In genomic region chr21:33286076-33286475, GRCh38 we compare ENCODE assay signal across 13 cellular contexts. TPM values are rescaled to one million over a fixed set of nuclear protein-coding genes. Genes with fewer than 3 reads are reported as not detected.
DNase-seq lines count a peak whose midpoint lies in the region; ATAC-seq and TF ChIP-seq lines count a peak whose summit lies in the region.
"Had no signal": no experiment of that assay in that cellular context is flagged by ENCODE, and none has a peak within 500 bp of the region (broad histone marks: within the 10 kb centered on the region; RNA-seq: fewer than 3 reads in every experiment).

No MANE protein-coding gene starts in this region.

- intact Hi-C loops in MCF 10A (cut with micrococcal nuclease): loop anchor here (2.0 kb wide), 1 partner anchor 39 kb away; the partner anchor contains the start of gene IFNAR1
- intact Hi-C loops in mammary epithelial cell (cut with micrococcal nuclease): no loop called here
- intact Hi-C loops in vagina (cut with DNase I): no loop called here

- H3K79me1 ChIP-seq in neuronal stem cell (ENCODE audit: low read depth, low read length): peaks cover 4% of the 10 kb centered on the region

- peak overlapping the region; percentile 96 for H3K27ac Mint-ChIP-seq in MCF 10A (ENCODE audit: low read depth, unreplicated experiment)
- H3K27ac Mint-ChIP-seq: activated CD8-positive, alpha-beta T cell treated with anti-CD3 and anti-CD28 coated beads for 36 hours; activated naive CD4-positive, alpha-beta T cell treated with anti-CD3 and anti-CD28 coated beads, Interleukin-2, amount 10 ng/mL, durations not matched to agents 7 days and 5 days had no signal

- no peaks in the 10 kb centered on the region for H3K9me2 ChIP-seq in Karpas-422 (replicated peaks; ENCODE audit: insufficient read depth, low read length)

- peaks cover 33% of the 10 kb centered on the region for H3K36me3 Mint-ChIP-seq in MCF 10A (ENCODE audit: insufficient read depth, unreplicated experiment)

- no peak overlapping the region for H2BK15ac ChIP-seq in neuronal stem cell (ENCODE audit: low read length)

- TF ChIP-seq EP300 in gastroesophageal sphincter (IDR thresholded peaks at IDR 0.05): no peak

- no peaks in the 10 kb centered on the region for H3K27me3 Mint-ChIP-seq in MCF 10A (ENCODE audit: insufficient read depth, unreplicated experiment)
- H3K27me3 Mint-ChIP-seq: activated CD8-positive, alpha-beta T cell treated with anti-CD3 and anti-CD28 coated beads for 36 hours; activated naive CD4-positive, alpha-beta T cell treated with anti-CD3 and anti-CD28 coated beads, Interleukin-2, amount 10 ng/mL, durations not matched to agents 7 days and 5 days had no signal

- H3K27ac ChIP-seq in mammary epithelial cell (ENCODE audit: insufficient read depth, low read depth, low read length) (no peak overlapping the region), gastroesophageal sphincter (peak overlapping the region in 3 of 4 donors; percentile 49 to 63 (median 53)), neuronal stem cell (replicated peaks; ENCODE audit: low read length) (no peak overlapping the region), vagina (peak overlapping the region; percentile 67), Karpas-422 (ENCODE audit: low read length) (no peak overlapping the region), caudate nucleus (ENCODE audit: low read depth, low read length) (no peak overlapping the region)

- H3K27me3 ChIP-seq in mammary epithelial cell (ENCODE audit: insufficient read depth, low read length) (no peaks in the 10 kb centered on the region), gastroesophageal sphincter (no peaks in the 10 kb centered on the region), neuronal stem cell (ENCODE audit: control insufficient read depth in 3 of 3, insufficient read depth in 3 of 3, low read depth in 1 of 3, low read length in 3 of 3) (no peaks in the 10 kb centered on the region), vagina (no peaks in the 10 kb centered on the region), Karpas-422 (ENCODE audit: low read length) (no peaks in the 10 kb centered on the region)

- no peak overlapping the region for H3K4ac ChIP-seq in neuronal stem cell (ENCODE audit: low read length)

- H3K23ac ChIP-seq in neuronal stem cell (ENCODE audit: low read depth, low read length, poor library complexity): peak overlapping the region; percentile 77

- H3K4me3 ChIP-seq in mammary epithelial cell (replicated peaks in 1 of 3; ENCODE audit: insufficient read depth in 1 of 3, low read depth in 2 of 3, low read length in 3 of 3) (no peak overlapping the region), gastroesophageal sphincter (no peak overlapping the region), neuronal stem cell (ENCODE audit: low read length in 2 of 2) (no peak overlapping the region), vagina (no peak overlapping the region), Karpas-422 (ENCODE audit: low read length) (no peak overlapping the region)

- H2BK120ac ChIP-seq in neuronal stem cell (ENCODE audit: low read depth, low read length): no peak overlapping the region

- H2BK12ac ChIP-seq in neuronal stem cell (ENCODE audit: low read length): peak overlapping the region; percentile 18

- peaks cover 30% of the 10 kb centered on the region for H3K4me1 Mint-ChIP-seq in MCF 10A (ENCODE audit: insufficient read depth, unreplicated experiment)

- CTCF ChIA-PET in MCF 10A (lab: Yijun Ruan, JAX): interaction anchor here (0.6 to 1.3 kb wide), 3 partner anchors 11 to 89 kb away, joined by 3 to 4 read pairs (median 3); no protein-coding TSS in a partner anchor
- CTCF ChIA-PET in mammary epithelial cell (lab: Charles Lee; ENCODE audit: low non-redundant PET): no interaction called here

- in situ Hi-C loops in mammary epithelial cell (cut with MboI; ENCODE audit: low sequenced_read_pairs in 2 of 2): no loop called here

- H3K36me3 ChIP-seq in mammary epithelial cell (ENCODE audit: insufficient read depth, low read length): peaks cover 2% of the 10 kb centered on the region
- peaks cover 0 to 86% of the 10 kb centered on the region in 2 donors for H3K36me3 ChIP-seq in gastroesophageal sphincter
- peaks cover 0 to 7% of the 10 kb centered on the region in 2 donors for H3K36me3 ChIP-seq in neuronal stem cell (replicated peaks in 1 of 2; ENCODE audit: control insufficient read depth in 2 of 2, insufficient read depth in 2 of 2, low read length in 2 of 2)
- H3K36me3 ChIP-seq in vagina: peaks cover 0 to 32% of the 10 kb centered on the region in 2 donors
- H3K36me3 ChIP-seq in Karpas-422 (ENCODE audit: insufficient read depth, low read length): 0 out of 2 replicates have a peak, but pooled peaks cover 6% of the 10 kb centered on the region

- TF ChIP-seq POLR2A in gastroesophageal sphincter (IDR thresholded peaks at IDR 0.05) (no peak), vagina (IDR thresholded peaks at IDR 0.05) (no peak)

- H3K9me3 Mint-ChIP-seq in MCF 10A (ENCODE audit: unreplicated experiment): no peaks in the 10 kb centered on the region
- H3K9me3 Mint-ChIP-seq: activated CD8-positive, alpha-beta T cell treated with anti-CD3 and anti-CD28 coated beads for 36 hours; activated naive CD4-positive, alpha-beta T cell treated with anti-CD3 and anti-CD28 coated beads, Interleukin-2, amount 10 ng/mL, durations not matched to agents 7 days and 5 days had no signal

- peak overlapping the region; percentile 58 for H3K4me3 Mint-ChIP-seq in MCF 10A (ENCODE audit: unreplicated experiment)
- H3K4me3 Mint-ChIP-seq: activated CD8-positive, alpha-beta T cell treated with anti-CD3 and anti-CD28 coated beads for 36 hours; activated naive CD4-positive, alpha-beta T cell treated with anti-CD3 and anti-CD28 coated beads, Interleukin-2, amount 10 ng/mL, durations not matched to agents 7 days and 5 days had no signal

- no peak overlapping the region for H2BK5ac ChIP-seq in neuronal stem cell (ENCODE audit: low read length)

- WGBS in mammary epithelial cell (ENCODE audit: low coverage, missing lambda C conversion rate): 86% methylated on average over 11 of the region's 11 CpGs
- 54 to 94% methylated on average over 3 to 5 of the region's 11 CpGs for WGBS in gastroesophageal sphincter (ENCODE audit: low coverage in 1 of 2), 2 donors
- no CpG with 5 or more reads among the region's 11 CpGs for WGBS in neuronal stem cell (ENCODE audit: extremely low coverage in 2 of 2, insufficient read length in 2 of 2, insufficient replicate concordance in 1 of 2), 2 donors

- peak overlapping the region; percentile 63 for H3K14ac ChIP-seq in neuronal stem cell (ENCODE audit: low read length)

- no peak for ATAC-seq in gastroesophageal sphincter
- ATAC-seq: activated CD8-positive, alpha-beta T cell treated with anti-CD3 and anti-CD28 coated beads for 36 hours had no signal

- DNase-seq in MCF 10A (ENCODE audit: unreplicated experiment) (no peak), mammary epithelial cell (no peak), neuronal stem cell (ENCODE audit: low spot score) (no peak), vagina (ENCODE audit: extremely low spot score in 2 of 2) (no peak), NCI-H2081 treated with DMSO at 0.1 percent for 48 hours (lab: John Stamatoyannopoulos, UW) (no peak), Karpas-422 (no peak), caudate nucleus (lab: John Stamatoyannopoulos, UW) (no peak)
- DNase-seq: activated CD8-positive, alpha-beta T cell treated with anti-CD3 and anti-CD28 coated beads for 36 hours; activated naive CD4-positive, alpha-beta T cell treated with anti-CD3 and anti-CD28 coated beads, Interleukin-2, amount 10 ng/mL, durations not matched to agents 7 days and 5 days; NCI-H1417; NCI-H446 treated with DMSO at 0.1 percent for 48 hours; substantia nigra had no signal

- no peaks in the 10 kb centered on the region for H3K79me2 ChIP-seq in mammary epithelial cell (ENCODE audit: insufficient read depth, low read length)
- H3K79me2 ChIP-seq in Karpas-422 (ENCODE audit: low read length): no peaks in the 10 kb centered on the region

- H2AFZ ChIP-seq in mammary epithelial cell (ENCODE audit: low read depth, low read length): no peak overlapping the region
- no peak overlapping the region for H2AFZ ChIP-seq in neuronal stem cell (ENCODE audit: low read length)
- no peak overlapping the region for H2AFZ ChIP-seq in Karpas-422 (ENCODE audit: low read length)

- BruUV-seq in MCF 10A (replicated peaks; lab: Mats Ljungman, UMichigan) (no TSS peak), mammary epithelial cell (replicated peaks; lab: Mats Ljungman, UMichigan) (no TSS peak)

- H4K20me1 ChIP-seq in mammary epithelial cell (ENCODE audit: insufficient read depth, low read length) (no peaks in the 10 kb centered on the region), Karpas-422 (ENCODE audit: insufficient read depth, low read depth, low read length) (no peaks in the 10 kb centered on the region)

- peak overlapping the region; percentile 36 for H2AK5ac ChIP-seq in neuronal stem cell (ENCODE audit: low read depth, low read length)

- H3K18ac ChIP-seq in neuronal stem cell (ENCODE audit: low read length): peak overlapping the region; percentile 30

- H4K91ac ChIP-seq in neuronal stem cell (ENCODE audit: low read depth, low read length, poor library complexity): no peak overlapping the region

- H4K8ac ChIP-seq in neuronal stem cell (ENCODE audit: low read depth, low read length): no peak overlapping the region

- POLR2A ChIA-PET in MCF 10A (lab: Yijun Ruan, JAX): interaction anchor here (0.7 to 3.2 kb wide), 9 partner anchors 14 to 123 kb away, joined by 3 to 23 read pairs (median 6); partner anchors contain the start of gene IFNAR1

- H3K4me1 ChIP-seq in mammary epithelial cell (ENCODE audit: insufficient read depth, low read length) (peaks cover 18% of the 10 kb centered on the region), gastroesophageal sphincter (peaks cover 0 to 34% (median 5%) of the 10 kb centered on the region in 3 donors), neuronal stem cell (ENCODE audit: control insufficient read depth in 2 of 2, insufficient read depth in 1 of 2, low read depth in 1 of 2, low read length in 2 of 2) (peaks cover 0 to 4% of the 10 kb centered on the region in 2 donors), vagina (peaks cover 17% of the 10 kb centered on the region), Karpas-422 (ENCODE audit: low read length) (no peaks in the 10 kb centered on the region)

- H3K4me2 ChIP-seq in mammary epithelial cell (ENCODE audit: insufficient read depth, low read depth, low read length): no peak overlapping the region
- peak overlapping the region; percentile 4 for H3K4me2 ChIP-seq in neuronal stem cell (ENCODE audit: insufficient read depth, low read length, poor library complexity, severe bottlenecking)
- no peak overlapping the region for H3K4me2 ChIP-seq in Karpas-422 (ENCODE audit: low read depth, low read length, poor library complexity, severe bottlenecking)

- no peak overlapping the region for H3K9ac ChIP-seq in mammary epithelial cell (ENCODE audit: insufficient read depth, low read length)
- no peak overlapping the region for H3K9ac ChIP-seq in neuronal stem cell (ENCODE audit: low read depth, low read length, poor library complexity)
- H3K9ac ChIP-seq in Karpas-422 (ENCODE audit: low read length): no peak overlapping the region

- dilution Hi-C loops in mammary epithelial cell (cut with HindIII; ENCODE audit: low sequenced_read_pairs): no loop called here

- H3K9me3 ChIP-seq in mammary epithelial cell (replicated peaks; ENCODE audit: insufficient read depth, low read length) (no peaks in the 10 kb centered on the region), gastroesophageal sphincter (no peaks in the 10 kb centered on the region), neuronal stem cell (replicated peaks in 1 of 2; ENCODE audit: control insufficient read depth in 2 of 2, insufficient read depth in 1 of 2, low read depth in 1 of 2, low read length in 2 of 2) (no peaks in the 10 kb centered on the region), vagina (no peaks in the 10 kb centered on the region), Karpas-422 (ENCODE audit: low read length) (no peaks in the 10 kb centered on the region)

- TF ChIP-seq CTCF in MCF 10A (IDR thresholded peaks at IDR 0.05; ENCODE audit: unreplicated experiment) (no peak), mammary epithelial cell (conservative IDR thresholded peaks at IDR 0.05 in 1 of 2, IDR thresholded peaks at IDR 0.05 in 1 of 2; ENCODE audit: extremely low read depth in 1 of 2, insufficient read depth in 1 of 2, low read depth in 1 of 2, low read length in 2 of 2) (no peak), gastroesophageal sphincter (IDR thresholded peaks at IDR 0.05) (no peak), vagina (IDR thresholded peaks at IDR 0.05) (no peak)

RNA-seq across cellular contexts. Expression of gene IL10RB, which starts 19.9 kb away (rescaled TPM):
- total RNA-seq in MCF 10A (2022): 23.2 and 26.3 TPM in 2 replicates
- 10 to 100 TPM; 14.3 to 18.9 TPM for total RNA-seq in mammary epithelial cell
- 20.4 TPM for polyA plus RNA-seq in mammary epithelial cell
- polyA minus RNA-seq in mammary epithelial cell: 20.4 TPM
- total RNA-seq in gastroesophageal sphincter: 10 to 100 TPM; 13.1 to 23.7 (median 20.5) TPM
- 4.9 TPM for polyA plus RNA-seq in neuronal stem cell (2013, experiment 1 of 2)
- 4.9 TPM for polyA plus RNA-seq in neuronal stem cell (2013, experiment 2 of 2)
- 31.7 TPM for total RNA-seq in vagina
- total RNA-seq in Karpas-422 (2014; rRNA removed; shearing (Covaris generic); ENCODE audit: low replicate concordance): 48.8 and 67.0 TPM in 2 replicates

RNA-seq across cellular contexts. Expression of gene IFNAR1, which starts 38.7 kb away (rescaled TPM):
- total RNA-seq in MCF 10A (2022) (30.0 and 35.5 TPM in 2 replicates), mammary epithelial cell (10 to 100 TPM; 17.2 to 26.9 TPM), gastroesophageal sphincter (10 to 100 TPM; 28.9 to 44.1 (median 31.9) TPM), vagina (20.4 TPM)
- polyA plus RNA-seq in mammary epithelial cell: 10.5 TPM
- polyA minus RNA-seq in mammary epithelial cell: 11.8 TPM
- 11.8 TPM for polyA plus RNA-seq in neuronal stem cell (2013, experiment 1 of 2)
- polyA plus RNA-seq in neuronal stem cell (2013, experiment 2 of 2): 14.2 TPM
- 6.8 and 10.5 TPM in 2 replicates for total RNA-seq in Karpas-422 (2014; rRNA removed; shearing (Covaris generic); ENCODE audit: low replicate concordance)

RNA-seq across cellular contexts. Expression of gene IFNAR2, which starts 56.3 kb away (rescaled TPM):
- total RNA-seq in MCF 10A (2022): 7.3 and 8.8 TPM in 2 replicates
- 10 to 100 TPM in 1 of 2 donors, 1 to 10 TPM in 1; 5.7 to 16.7 TPM for total RNA-seq in mammary epithelial cell
- 15.4 TPM for polyA plus RNA-seq in mammary epithelial cell
- 28.5 TPM for polyA minus RNA-seq in mammary epithelial cell
- total RNA-seq in gastroesophageal sphincter: 10 to 100 TPM; 12.0 to 19.1 (median 14.7) TPM
- polyA plus RNA-seq in neuronal stem cell (2013, experiment 1 of 2): 14.2 TPM
- polyA plus RNA-seq in neuronal stem cell (2013, experiment 2 of 2): 14.2 TPM
- total RNA-seq in vagina: 9.3 TPM
- 10.2 and 25.3 TPM in 2 replicates for total RNA-seq in Karpas-422 (2014; rRNA removed; shearing (Covaris generic); ENCODE audit: low replicate concordance)

Comparison
In these comparisons a context has a peak if more than half of its experiments do, and no peak if none do; other contexts are left out.
1. H3K27ac ChIP-seq: peak in gastroesophageal sphincter (3 of 4) and vagina (single experiment); none in mammary epithelial cell (single experiment), neuronal stem cell (single experiment), Karpas-422 (single experiment) and caudate nucleus (single experiment).